Comparison of ENCODE assay signal across 10 cellular contexts in the genomic region with DNA sequence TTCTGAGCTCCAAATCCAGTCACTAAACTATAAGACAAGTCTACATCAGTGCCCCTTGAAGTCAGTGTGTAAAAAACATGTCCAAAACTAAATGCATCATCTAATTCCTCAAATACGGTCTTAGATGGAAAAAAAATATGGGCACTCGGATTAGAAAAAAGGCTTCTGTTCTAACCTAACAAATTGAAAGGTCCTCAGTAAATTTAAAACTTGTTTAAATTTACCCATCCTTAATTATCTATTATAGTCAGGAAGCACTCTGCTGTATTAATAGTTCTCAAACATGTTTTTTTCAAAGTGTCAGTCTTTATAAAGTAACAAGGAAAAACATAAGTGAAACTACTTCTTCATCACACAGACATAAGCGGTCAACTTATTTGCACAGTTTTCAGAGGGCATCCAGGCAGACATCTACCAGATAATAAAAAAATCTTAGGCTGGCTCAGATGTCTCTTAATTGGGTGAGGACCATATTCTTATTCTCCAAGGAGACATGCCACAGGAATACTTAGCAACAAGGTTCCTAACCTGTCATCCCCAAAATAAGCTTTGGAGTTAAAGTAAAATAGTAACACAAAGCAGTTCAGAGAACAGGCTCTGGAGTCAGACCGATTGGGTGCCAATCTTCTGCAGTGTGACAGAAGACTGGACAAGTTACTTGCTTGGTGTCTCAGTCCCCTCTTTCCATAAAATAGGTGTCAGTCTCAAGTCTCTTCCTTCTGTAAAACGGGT. TPM values are rescaled to one million over a fixed set of nuclear protein-coding genes. Genes with fewer than 3 reads are reported as not detected.
DNase-seq lines count a peak whose midpoint lies in the region; ATAC-seq and TF ChIP-seq lines count a peak whose summit lies in the region.
"Had no signal": no experiment of that assay in that cellular context is flagged by ENCODE, and none has a peak within 500 bp of the region (broad histone marks: within the 10 kb centered on the region; RNA-seq: fewer than 3 reads in every experiment).

No MANE protein-coding gene starts in this region.

- CTCF ChIA-PET in CD4-positive, alpha-beta memory T cell (lab: Charles Lee; ENCODE audit: partially characterized antibody), result interaction anchor here (0.9 to 14.4 kb wide), 10 partner anchors 10 to 71 kb away, joined by 3 to 123 read pairs (median 4); no protein-coding TSS in a partner anchor

- ATAC-seq in psoas muscle (peak in 1 of 4 donors; percentile 41), GM19455 (IDR thresholded peaks at IDR 0.05; ENCODE audit: unreplicated experiment) (no peak)

- intact Hi-C loops in CD4-positive, alpha-beta memory T cell (cut with micrococcal nuclease), result loop anchor here (10.0 kb wide), 1 partner anchor 321 kb away; the partner anchor contains the start of gene FOXO1
- intact Hi-C loops in psoas muscle (cut with DNase I), result no loop called here

- no peak for DNase-seq in CD4-positive, alpha-beta memory T cell
- peak; percentile 68 for DNase-seq in OCI-M1 (lab: John Stamatoyannopoulos, UW)
- no peak for DNase-seq in psoas muscle
- DNase-seq in NCI-H748 (lab: John Stamatoyannopoulos, UW; ENCODE audit: unreplicated experiment), result no peak
- DNase-seq in NCI-H187 (lab: John Stamatoyannopoulos, UW), result no peak
- DNase-seq in CD1c-positive myeloid dendritic cell (ENCODE audit: extremely low spot score), result no peak
- DNase-seq: activated effector memory CD4-positive, alpha-beta T cell treated with Interleukin-2 at 50 U/mL for 16 hours; head of caudate nucleus had no signal

- H3K4me3 ChIP-seq in CD4-positive, alpha-beta memory T cell (ENCODE audit: low read length in 2 of 2), result peak overlapping the region; percentile 1 to 37
- H3K4me3 ChIP-seq in esophagus (ENCODE audit: low read depth in 1 of 2, low read length in 2 of 2) (no peak overlapping the region), psoas muscle (peak overlapping the region; percentile 43)

- peaks cover 5 to 20% of the 10 kb centered on the region in 2 donors for H3K36me3 Mint-ChIP-seq in CD4-positive, alpha-beta memory T cell

- peaks cover 72% of the 10 kb centered on the region for H3K4me1 ChIP-seq in CD4-positive, alpha-beta memory T cell (ENCODE audit: insufficient read depth, low read length)
- H3K4me1 ChIP-seq in esophagus (ENCODE audit: control insufficient read depth in 2 of 2, insufficient read depth in 2 of 2, low read length in 1 of 2) (no peaks in the 10 kb centered on the region), psoas muscle (peaks cover 48% of the 10 kb centered on the region)

- no peaks in the 10 kb centered on the region for H3K9me3 Mint-ChIP-seq in CD4-positive, alpha-beta memory T cell

- H3K36me3 ChIP-seq in CD4-positive, alpha-beta memory T cell (ENCODE audit: insufficient read depth, low read length), result no peaks in the 10 kb centered on the region
- H3K36me3 ChIP-seq in esophagus (ENCODE audit: control insufficient read depth in 2 of 2, insufficient read depth in 2 of 2, low read length in 1 of 2) (no peaks in the 10 kb centered on the region), psoas muscle (ENCODE audit: insufficient read depth in 1 of 2, low read depth in 1 of 2) (no peaks in the 10 kb centered on the region)

- H3K4me3 Mint-ChIP-seq in CD4-positive, alpha-beta memory T cell, result peak overlapping the region; percentile 83 to 96 (median 94)

- no peaks in the 10 kb centered on the region for H3K27me3 ChIP-seq in CD4-positive, alpha-beta memory T cell (ENCODE audit: insufficient read depth, low read length)
- H3K27me3 ChIP-seq in esophagus (ENCODE audit: control insufficient read depth in 1 of 2, insufficient read depth in 2 of 2, low read length in 2 of 2), result no peaks in the 10 kb centered on the region
- no peaks in the 10 kb centered on the region for H3K27me3 ChIP-seq in psoas muscle (ENCODE audit: insufficient read depth in 3 of 3, low read length in 2 of 3)

- no peaks in the 10 kb centered on the region for H3K9me3 ChIP-seq in CD4-positive, alpha-beta memory T cell (ENCODE audit: control insufficient read depth in 1 of 2, low read length in 2 of 2)
- H3K9me3 ChIP-seq in esophagus (ENCODE audit: control insufficient read depth in 2 of 2, insufficient read depth in 1 of 2, low read depth in 1 of 2, low read length in 1 of 2) (no peaks in the 10 kb centered on the region), psoas muscle (no peaks in the 10 kb centered on the region)

- no peaks in the 10 kb centered on the region for H3K27me3 Mint-ChIP-seq in CD4-positive, alpha-beta memory T cell

- H3K27ac Mint-ChIP-seq in CD4-positive, alpha-beta memory T cell, result peak overlapping the region; percentile 97 to 99 (median 98)

- 35 to 42% methylated on average over 5 of the region's 5 CpGs for WGBS in esophagus, 2 donors
- WGBS in psoas muscle, 3 donors, result 36 to 54% (median 39%) methylated on average over 5 of the region's 5 CpGs

- H3K4me1 Mint-ChIP-seq in CD4-positive, alpha-beta memory T cell, result peaks cover 39 to 69% (median 51%) of the 10 kb centered on the region in 4 donors

- peak overlapping the region; percentile 82 for H3K27ac ChIP-seq in CD4-positive, alpha-beta memory T cell (ENCODE audit: low read depth, low read length)
- H3K27ac ChIP-seq in esophagus (ENCODE audit: low read depth in 2 of 2, low read length in 1 of 2) (peak overlapping the region; percentile 20 to 22), psoas muscle (peak overlapping the region; percentile 26)

- TF ChIP-seq CTCF in psoas muscle (IDR thresholded peaks at IDR 0.05), result no peak

- POLR2A ChIA-PET in CD4-positive, alpha-beta memory T cell (lab: Charles Lee; ENCODE audit: partially characterized antibody), result interaction anchor here (1.0 to 4.1 kb wide), 13 partner anchors 10 to 75 kb away, joined by 3 to 48 read pairs (median 6); partner anchors contain the start of genes ELF1 and WBP4

RNA-seq across cellular contexts. Expression of gene ELF1, which starts 33.4 kb away (rescaled TPM):
- total RNA-seq in CD4-positive, alpha-beta memory T cell, result 100 to 1,000 TPM; 188 to 192 TPM
- 100 to 1,000 TPM; 136 to 149 TPM for polyA plus RNA-seq in CD4-positive, alpha-beta memory T cell
- polyA plus RNA-seq in esophagus (10 to 100 TPM; 12.1 to 34.0 TPM), psoas muscle (10 to 100 TPM in 2 of 3 donors, 1 to 10 TPM in 1; 7.3 to 28.6 (median 13.0) TPM)
- 10 to 100 TPM; 20.5 to 25.9 (median 22.6) TPM for total RNA-seq in psoas muscle

Comparison
In these comparisons a context has a peak if more than half of its experiments do, and no peak if none do; other contexts are left out.
1. H3K27ac ChIP-seq: peak in every context shown above with its lines; median percentile 82 in CD4-positive, alpha-beta memory T cell; 26 in psoas muscle; 21 in esophagus.
2. H3K4me3 ChIP-seq: peak in CD4-positive, alpha-beta memory T cell (2 of 2) and psoas muscle (single experiment); none in esophagus (0 of 2).